ENCODE assay signal across 11 cellular contexts in the genomic region with DNA sequence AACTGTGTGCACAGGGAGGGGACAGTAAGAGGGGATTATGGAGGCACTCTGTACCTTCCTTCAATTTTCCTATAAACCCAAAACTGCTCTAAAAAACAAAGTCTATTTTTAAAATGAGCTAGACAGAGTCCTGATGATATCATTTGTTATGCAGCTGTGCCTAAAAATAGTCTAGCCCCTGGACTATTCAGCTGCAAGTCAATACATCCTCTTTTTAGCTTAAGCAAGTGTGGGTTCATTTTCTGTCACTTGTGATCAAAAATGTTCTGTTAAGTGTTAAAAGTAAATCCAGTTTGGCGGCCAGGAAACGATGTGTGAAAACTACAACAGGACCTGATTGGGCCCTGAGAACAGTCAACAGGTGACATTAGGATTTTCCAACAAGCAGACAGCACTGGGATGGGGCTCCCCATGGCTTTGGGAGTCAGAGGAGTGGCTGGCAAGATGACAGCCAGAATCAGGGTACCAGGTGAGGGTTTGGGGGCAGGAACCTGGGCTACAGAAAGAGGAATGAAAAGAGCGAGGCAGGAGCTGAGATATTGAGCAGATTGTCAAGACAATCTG. TPM values are rescaled to one million over a fixed set of nuclear protein-coding genes. Genes with fewer than 3 reads are reported as not detected.
DNase-seq lines count a peak whose midpoint lies in the region; ATAC-seq and TF ChIP-seq lines count a peak whose summit lies in the region.
"Had no signal": no experiment of that assay in that cellular context is flagged by ENCODE, and none has a peak within 500 bp of the region (broad histone marks: within the 10 kb centered on the region; RNA-seq: fewer than 3 reads in every experiment).

No MANE protein-coding gene starts in this region.

- H3K27me3 Mint-ChIP-seq in activated naive CD8-positive, alpha-beta T cell treated with anti-CD3 and anti-CD28 coated beads, Interleukin-2, amount 50 U/mL, for 24 hours: no peaks in the 10 kb centered on the region
- no peaks in the 10 kb centered on the region for H3K27me3 Mint-ChIP-seq in type B pancreatic cell

- intact Hi-C loops in sciatic nerve (cut with DNase I): no loop called here

- DNase-seq in activated naive CD8-positive, alpha-beta T cell treated with anti-CD3 and anti-CD28 coated beads, Interleukin-2, amount 50 U/mL, for 24 hours: no peak
- DNase-seq in sciatic nerve (ENCODE audit: low spot score): no peak
- no peak for DNase-seq in NCI-H1417 (lab: John Stamatoyannopoulos, UW)
- no peak for DNase-seq in DMS79 (lab: John Stamatoyannopoulos, UW)
- no peak for DNase-seq in type B pancreatic cell (ENCODE audit: extremely low spot score, unreplicated experiment)
- no peak for DNase-seq in DMS153 treated with DMSO at 0.1 percent for 48 hours (lab: John Stamatoyannopoulos, UW; ENCODE audit: unreplicated experiment)
- DNase-seq: NCI-H2029, ovary, T-helper 9 cell had no signal

- TF ChIP-seq POLR2A in GM18505 (IDR thresholded peaks at IDR 0.05; ENCODE audit: borderline replicate concordance, extremely low read depth, insufficient read depth, insufficient read length): no peak

- H3K4me3 Mint-ChIP-seq in activated naive CD8-positive, alpha-beta T cell treated with anti-CD3 and anti-CD28 coated beads, Interleukin-2, amount 50 U/mL, for 24 hours: no peak overlapping the region
- no peak overlapping the region for H3K4me3 Mint-ChIP-seq in type B pancreatic cell

- peak overlapping the region; percentile 57 for H3K27ac Mint-ChIP-seq in activated naive CD8-positive, alpha-beta T cell treated with anti-CD3 and anti-CD28 coated beads, Interleukin-2, amount 50 U/mL, for 24 hours
- H3K27ac Mint-ChIP-seq in type B pancreatic cell: no peak overlapping the region

- H3K36me3 Mint-ChIP-seq in activated naive CD8-positive, alpha-beta T cell treated with anti-CD3 and anti-CD28 coated beads, Interleukin-2, amount 50 U/mL, for 24 hours (ENCODE audit: low read depth): peaks cover 1% of the 10 kb centered on the region
- no peaks in the 10 kb centered on the region for H3K36me3 Mint-ChIP-seq in type B pancreatic cell

- H3K9me3 Mint-ChIP-seq in activated naive CD8-positive, alpha-beta T cell treated with anti-CD3 and anti-CD28 coated beads, Interleukin-2, amount 50 U/mL, for 24 hours: peaks cover 14% of the 10 kb centered on the region
- peaks cover 10% of the 10 kb centered on the region for H3K9me3 Mint-ChIP-seq in type B pancreatic cell

- ATAC-seq in GM18505 (IDR thresholded peaks at IDR 0.05; ENCODE audit: unreplicated experiment): peak; percentile 58
- peak; percentile 48 for ATAC-seq in HG03280 (IDR thresholded peaks at IDR 0.05; ENCODE audit: unreplicated experiment)
- no peak for ATAC-seq in activated naive CD8-positive, alpha-beta T cell treated with anti-CD3 and anti-CD28 coated beads, Interleukin-2, amount 50 U/mL, for 24 hours
- ATAC-seq in sciatic nerve: peak; percentile 56

- H3K4me1 Mint-ChIP-seq in activated naive CD8-positive, alpha-beta T cell treated with anti-CD3 and anti-CD28 coated beads, Interleukin-2, amount 50 U/mL, for 24 hours: peaks cover 64% of the 10 kb centered on the region
- H3K4me1 Mint-ChIP-seq in type B pancreatic cell (ENCODE audit: unreplicated experiment): peaks cover 14% of the 10 kb centered on the region

- no peak for TF ChIP-seq CTCF in type B pancreatic cell (conservative IDR thresholded peaks at IDR 0.05)

RNA-seq across cellular contexts. Expression of a gene that starts 33.9 kb away (rescaled TPM):
- total RNA-seq in sciatic nerve (23.7 TPM), type B pancreatic cell (ENCODE audit: low replicate concordance) (46.7 and 50.9 TPM in 2 replicates)
